In the genomic region with DNA sequence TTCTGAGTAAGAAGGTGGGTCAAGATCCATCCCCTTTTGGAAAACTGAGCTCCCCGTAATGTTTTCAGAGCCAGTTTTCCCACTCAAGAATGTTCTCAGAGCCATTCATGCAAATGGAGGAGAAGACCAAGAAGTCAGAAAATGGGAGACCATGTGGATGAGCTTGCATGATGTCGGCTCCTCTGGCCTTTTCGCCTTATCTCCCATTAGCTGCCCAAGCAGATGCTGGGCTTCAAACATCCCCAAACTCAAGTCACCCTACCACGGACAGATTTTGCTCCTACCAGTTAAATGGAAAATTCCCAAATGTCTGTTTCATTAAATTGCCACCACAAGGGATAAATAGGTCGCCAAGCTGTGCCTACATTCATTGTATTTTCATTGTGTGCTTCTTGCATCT, we compare ENCODE assay signal across 28 cellular contexts.
"Had no signal": no experiment of that assay in that cellular context is flagged by ENCODE, and none has a peak within 500 bp of the region (broad histone marks: within the 10 kb centered on the region; RNA-seq: fewer than 3 reads in every experiment).

No MANE protein-coding gene starts in this region.

- H3K4me3 Mint-ChIP-seq: dendritic cell treated with granulocyte-macrophage colony-stimulating factor and Interleukin-4, amounts not matched to agents 40 ng/mL and 50 ng/mL, for 4 days; effector memory CD8-positive, alpha-beta T cell; endodermal cell had no signal

- H3K4me3 ChIP-seq: colonic mucosa, coronary artery, dorsolateral prefrontal cortex, esophagus squamous epithelium, gastrocnemius medialis, gastroesophageal sphincter, heart left ventricle, heart right ventricle, hepatocyte had no signal

- H2AFZ ChIP-seq: hepatocyte had no signal

- FAIRE-seq: colon, endometrium, endothelial cell of umbilical vein, frontal cortex had no signal

- H3K79me2 ChIP-seq: hepatocyte had no signal

- H3K4me2 ChIP-seq: hepatocyte had no signal

- H3K27me3 Mint-ChIP-seq: dendritic cell treated with granulocyte-macrophage colony-stimulating factor and Interleukin-4, amounts not matched to agents 40 ng/mL and 50 ng/mL, for 4 days had no signal

- H3K27me3 ChIP-seq: colonic mucosa, esophagus squamous epithelium, foreskin keratinocyte, gastrocnemius medialis, gastroesophageal sphincter, heart left ventricle, heart right ventricle, hepatocyte had no signal

- H3K9me3 ChIP-seq: colonic mucosa, esophagus squamous epithelium, gastrocnemius medialis, gastroesophageal sphincter, heart left ventricle, heart right ventricle had no signal

- H3K4me1 ChIP-seq: colonic mucosa, esophagus squamous epithelium, foreskin keratinocyte, gastrocnemius medialis, heart left ventricle, heart right ventricle had no signal

- H3K36me3 ChIP-seq: colonic mucosa, esophagus squamous epithelium, gastrocnemius medialis, gastroesophageal sphincter, heart left ventricle, heart right ventricle had no signal

- DNase-seq: colonic mucosa; cortex of kidney; dermis blood vessel endothelial cell; effector CD4-positive, alpha-beta T cell; effector CD8-positive, alpha-beta T cell; effector memory CD4-positive, alpha-beta T cell; effector memory CD8-positive, alpha-beta T cell; endodermal cell; erythroblast; esophagus squamous epithelium; foreskin fibroblast; foreskin keratinocyte; foreskin melanocyte; gastrocnemius medialis; head of caudate nucleus; heart left ventricle; heart right ventricle had no signal

- H3K9me3 Mint-ChIP-seq: effector memory CD8-positive, alpha-beta T cell; endodermal cell had no signal

- H3K27ac Mint-ChIP-seq: dendritic cell treated with granulocyte-macrophage colony-stimulating factor and Interleukin-4, amounts not matched to agents 40 ng/mL and 50 ng/mL, for 4 days; effector memory CD8-positive, alpha-beta T cell; endodermal cell had no signal

- ATAC-seq: effector memory CD8-positive, alpha-beta T cell; esophagus mucosa; foreskin keratinocyte; gastrocnemius medialis; gastroesophageal sphincter; heart left ventricle; heart right ventricle had no signal

- H3K27ac ChIP-seq: colonic mucosa, coronary artery, epithelial cell of prostate, esophagus squamous epithelium, foreskin keratinocyte, gastrocnemius medialis, gastroesophageal sphincter, heart left ventricle, heart right ventricle, hepatocyte had no signal
